ENCODE assay signal across 16 cellular contexts in genomic region chr9:119368179-119368578, GRCh38. TPM values are rescaled to one million over a fixed set of nuclear protein-coding genes. Genes with fewer than 3 reads are reported as not detected.
DNase-seq lines count a peak whose midpoint lies in the region; ATAC-seq and TF ChIP-seq lines count a peak whose summit lies in the region.
"Had no signal": no experiment of that assay in that cellular context is flagged by ENCODE, and none has a peak within 500 bp of the region (broad histone marks: within the 10 kb centered on the region; RNA-seq: fewer than 3 reads in every experiment).

No MANE protein-coding gene starts in this region.

- H3K4me3 ChIP-seq in heart left ventricle (peak overlapping the region in 7 of 12 donors; percentile 44 to 60 (median 54)), urinary bladder (ENCODE audit: low read depth, low read length) (peak overlapping the region; percentile 9), ovary (no peak overlapping the region)
- H3K4me3 ChIP-seq: HAP-1 had no signal

- H3K9me3 ChIP-seq in heart left ventricle: no peaks in the 10 kb centered on the region
- H3K9me3 ChIP-seq in ovary: no peaks in the 10 kb centered on the region
- H3K9me3 ChIP-seq: HAP-1 had no signal

- H3K36me3 Mint-ChIP-seq in mesothelial cell of epicardium: no peaks in the 10 kb centered on the region

- intact Hi-C loops in heart left ventricle (cut with DNase I) (loop anchor here (5.0 to 10.0 kb wide), 9 partner anchors 83 to 1723 kb away; no protein-coding TSS in a partner anchor), left ventricle myocardium superior (cut with micrococcal nuclease) (no loop called here), ovary (cut with DNase I) (no loop called here)

- H3K4me1 ChIP-seq in heart left ventricle: peaks cover 0 to 13% (median 0%) of the 10 kb centered on the region in 12 donors
- H3K4me1 ChIP-seq in urinary bladder (ENCODE audit: insufficient read depth): no peaks in the 10 kb centered on the region
- peaks cover 3% of the 10 kb centered on the region for H3K4me1 ChIP-seq in ovary (ENCODE audit: insufficient read depth)
- H3K4me1 ChIP-seq: HAP-1 had no signal

- peaks cover 74% of the 10 kb centered on the region for H3K27me3 Mint-ChIP-seq in mesothelial cell of epicardium (ENCODE audit: low read depth)

- no peak for TF ChIP-seq EP300 in ovary (IDR thresholded peaks at IDR 0.05)

- H3K36me3 ChIP-seq in heart left ventricle (no peaks in the 10 kb centered on the region), urinary bladder (ENCODE audit: insufficient read depth) (no peaks in the 10 kb centered on the region), ovary (no peaks in the 10 kb centered on the region)
- H3K36me3 ChIP-seq: gastroesophageal sphincter, HAP-1 had no signal

- no peak for TF ChIP-seq POLR2A in heart left ventricle (IDR thresholded peaks at IDR 0.05)
- TF ChIP-seq POLR2A in ovary (IDR thresholded peaks at IDR 0.05): no peak

- WGBS in heart left ventricle, 4 donors: 1 to 3% (median 2%) methylated on average over 10 of the region's 10 CpGs
- 2% methylated on average over 10 of the region's 10 CpGs for WGBS in urinary bladder
- 0 to 1% (median 1%) methylated on average over 10 of the region's 10 CpGs for WGBS in ovary, 3 donors

- DNase-seq in heart left ventricle (no peak), left ventricle myocardium superior (no peak), mesothelial cell of epicardium (ENCODE audit: low spot score in 2 of 2, unreplicated experiment in 2 of 2) (no peak), T-helper 1 cell (no peak), ovary (no peak), ecto neural progenitor cell (ENCODE audit: low spot score) (no peak)
- DNase-seq: effector CD4-positive, alpha-beta T cell; EL; NCI-H1092; NCI-H446 treated with DMSO at 0.1 percent for 48 hours; RPMI8226 had no signal

- peak overlapping the region; percentile 81 for H3K4me3 Mint-ChIP-seq in mesothelial cell of epicardium

- H3K27me3 ChIP-seq in heart left ventricle (peaks cover 0 to 37% (median 29%) of the 10 kb centered on the region in 9 donors), ovary (no peaks in the 10 kb centered on the region)

- no peak overlapping the region for H3K27ac Mint-ChIP-seq in mesothelial cell of epicardium

- peaks cover 19% of the 10 kb centered on the region for H3K4me1 Mint-ChIP-seq in mesothelial cell of epicardium

- no peaks in the 10 kb centered on the region for H3K9me3 Mint-ChIP-seq in mesothelial cell of epicardium

- TF ChIP-seq CTCF in heart left ventricle (IDR thresholded peaks at IDR 0.05) (no peak), mesothelial cell of epicardium (IDR thresholded peaks at IDR 0.05; ENCODE audit: unreplicated experiment) (no peak), ovary (IDR thresholded peaks at IDR 0.05) (no peak)

- no peak for ATAC-seq in heart left ventricle
- ATAC-seq in left ventricle myocardium superior: no peak
- ATAC-seq: gastroesophageal sphincter had no signal

- H3K27ac ChIP-seq in heart left ventricle (no peak overlapping the region), cingulate gyrus (ENCODE audit: low read depth, low read length) (peak overlapping the region; percentile 47), urinary bladder (ENCODE audit: low read depth) (no peak overlapping the region), ovary (no peak overlapping the region)
- H3K27ac ChIP-seq: gastroesophageal sphincter had no signal

RNA-seq across cellular contexts. Expression of gene BRINP1, which starts 1.1 kb away (rescaled TPM):
- total RNA-seq in heart left ventricle (1 to 10 TPM in 2 of 9 donors, under 1 TPM in 6, not detected in 1; 0.14 to 7.1 (median 0.45) TPM), left ventricle myocardium superior (0.27 TPM), mesothelial cell of epicardium (11.4 to 13.2 TPM (median 13.0 TPM) in 3 replicates), urinary bladder (0.58 TPM), ovary (under 1 TPM in 1 of 7 donors, not detected in 6; 0.13 TPM)
- polyA plus RNA-seq in heart left ventricle (under 1 TPM; 0.04 to 0.38 TPM), urinary bladder (0.23 TPM), ovary (under 1 TPM; 0.08 to 0.32 TPM)
- total RNA-seq: HT-29 had no signal

Comparison
In these comparisons a context has a peak if more than half of its experiments do, and no peak if none do; other contexts are left out.
1. intact Hi-C loops: an anchor here in heart left ventricle (5.0 to 10.0 kb wide); none called in left ventricle myocardium superior and ovary.